ENCODE assay signal across 14 cellular contexts in the genomic region with DNA sequence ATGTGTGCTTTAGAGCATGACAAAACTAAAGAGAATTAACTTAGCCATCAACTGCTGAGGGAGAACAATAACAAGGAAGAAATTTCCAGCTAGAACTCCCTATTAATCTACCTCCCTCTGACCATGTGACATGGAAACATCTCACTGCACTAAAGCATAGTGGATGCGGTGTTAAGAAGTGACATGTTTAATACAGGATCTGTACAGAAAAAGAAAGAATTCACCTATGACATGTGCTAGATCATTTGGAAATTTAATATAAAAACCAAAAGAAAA.
DNase-seq lines count a peak whose midpoint lies in the region; ATAC-seq and TF ChIP-seq lines count a peak whose summit lies in the region.
"Had no signal": no experiment of that assay in that cellular context is flagged by ENCODE, and none has a peak within 500 bp of the region (broad histone marks: within the 10 kb centered on the region; RNA-seq: fewer than 3 reads in every experiment).

No MANE protein-coding gene starts in this region.

- WGBS in neuronal stem cell (ENCODE audit: extremely low coverage in 2 of 2, insufficient read length in 2 of 2, insufficient replicate concordance in 1 of 2), 2 donors, result no CpG with 5 or more reads among the region's 1 CpG

- TF ChIP-seq CTCF in DOHH2 (IDR thresholded peaks at IDR 0.05; ENCODE audit: low read depth, low read length, poor library complexity, severe bottlenecking) (no peak), omental fat pad (IDR thresholded peaks at IDR 0.05) (no peak)

- DNase-seq in iPS-NIHi11 (ENCODE audit: low spot score) (peak; percentile 6), neuronal stem cell (ENCODE audit: low spot score) (no peak), COR-L47 (lab: John Stamatoyannopoulos, UW) (no peak), omental fat pad (ENCODE audit: low spot score) (no peak)
- DNase-seq: AML-193; CD4-positive, alpha-beta memory T cell; MG63; RPMI8226; SJCRH30; SW 1271 had no signal

- no peak overlapping the region for H2BK5ac ChIP-seq in neuronal stem cell (ENCODE audit: low read length)

- no peak overlapping the region for H2BK15ac ChIP-seq in neuronal stem cell (ENCODE audit: low read length)

- no peak overlapping the region for H2BK12ac ChIP-seq in neuronal stem cell (ENCODE audit: low read length)

- H2BK120ac ChIP-seq in neuronal stem cell (ENCODE audit: low read depth, low read length), result no peak overlapping the region

- H3K79me1 ChIP-seq in neuronal stem cell (ENCODE audit: low read depth, low read length), result no peaks in the 10 kb centered on the region

- H3K27me3 ChIP-seq in DOHH2 (ENCODE audit: control insufficient read depth, low read length) (no peaks in the 10 kb centered on the region), neuronal stem cell (ENCODE audit: control insufficient read depth in 3 of 3, insufficient read depth in 3 of 3, low read depth in 1 of 3, low read length in 3 of 3) (no peaks in the 10 kb centered on the region)
- H3K27me3 ChIP-seq: MG63, SJCRH30 had no signal

- H3K4me2 ChIP-seq in DOHH2 (ENCODE audit: low read length) (peak overlapping the region; percentile 57), neuronal stem cell (ENCODE audit: insufficient read depth, low read length, poor library complexity, severe bottlenecking) (no peak overlapping the region)
- H3K4me2 ChIP-seq: KMS-11 had no signal

- no peak overlapping the region for H2AK5ac ChIP-seq in neuronal stem cell (ENCODE audit: low read depth, low read length)

- H3K4ac ChIP-seq in neuronal stem cell (ENCODE audit: low read length), result no peak overlapping the region

- no peak overlapping the region for H3K23ac ChIP-seq in neuronal stem cell (ENCODE audit: low read depth, low read length, poor library complexity)

- H4K91ac ChIP-seq in neuronal stem cell (ENCODE audit: low read depth, low read length, poor library complexity), result no peak overlapping the region

- H3K9ac ChIP-seq in neuronal stem cell (ENCODE audit: low read depth, low read length, poor library complexity), result no peak overlapping the region
- H3K9ac ChIP-seq: KMS-11 had no signal

- no peak overlapping the region for H4K8ac ChIP-seq in neuronal stem cell (ENCODE audit: low read depth, low read length)

- H3K36me3 ChIP-seq in DOHH2 (ENCODE audit: control insufficient read depth, low read length), result no peaks in the 10 kb centered on the region
- H3K36me3 ChIP-seq in neuronal stem cell (replicated peaks in 1 of 2; ENCODE audit: control insufficient read depth in 2 of 2, insufficient read depth in 2 of 2, low read length in 2 of 2), result no peaks in the 10 kb centered on the region
- H3K36me3 ChIP-seq: MG63, SJCRH30 had no signal

- H3K4me1 ChIP-seq in DOHH2 (ENCODE audit: control insufficient read depth, low read length), result peaks cover 22% of the 10 kb centered on the region
- peaks cover 0 to 8% of the 10 kb centered on the region in 2 donors for H3K4me1 ChIP-seq in neuronal stem cell (ENCODE audit: control insufficient read depth in 2 of 2, insufficient read depth in 1 of 2, low read depth in 1 of 2, low read length in 2 of 2)
- H3K4me1 ChIP-seq: SJCRH30 had no signal

- H3K9me3 ChIP-seq in DOHH2 (ENCODE audit: control insufficient read depth, insufficient read depth, low read length) (no peaks in the 10 kb centered on the region), neuronal stem cell (replicated peaks in 1 of 2; ENCODE audit: control insufficient read depth in 2 of 2, insufficient read depth in 1 of 2, low read depth in 1 of 2, low read length in 2 of 2) (peaks cover 0 to 5% of the 10 kb centered on the region in 2 donors)
- H3K9me3 ChIP-seq: MG63, SJCRH30 had no signal

- no peak overlapping the region for H3K14ac ChIP-seq in neuronal stem cell (ENCODE audit: low read length)

- H3K27ac ChIP-seq in DOHH2 (ENCODE audit: low read depth, low read length) (peak overlapping the region; percentile 55), neuronal stem cell (replicated peaks; ENCODE audit: low read length) (no peak overlapping the region)
- H3K27ac ChIP-seq: KMS-11, SJCRH30 had no signal

- no peaks in the 10 kb centered on the region for H3K9me2 ChIP-seq in DOHH2 (replicated peaks; ENCODE audit: control insufficient read depth, low read length)

- H4K20me1 ChIP-seq in DOHH2 (ENCODE audit: control insufficient read depth, insufficient read depth, low read depth, low read length), result no peaks in the 10 kb centered on the region

- peak; percentile 3 for ATAC-seq in HG03378 (IDR thresholded peaks at IDR 0.05; ENCODE audit: unreplicated experiment)
- no peak for ATAC-seq in omental fat pad (ENCODE audit: low FRiP score)
- no peak for ATAC-seq in HG03442 (IDR thresholded peaks at IDR 0.05; ENCODE audit: unreplicated experiment)

- H3K79me2 ChIP-seq in DOHH2 (ENCODE audit: control insufficient read depth, low read length), result no peaks in the 10 kb centered on the region

- no peak overlapping the region for H3K18ac ChIP-seq in neuronal stem cell (ENCODE audit: low read length)

- H3K4me3 ChIP-seq in DOHH2 (ENCODE audit: low read length) (peak overlapping the region; percentile 47), neuronal stem cell (ENCODE audit: low read length in 2 of 2) (peak overlapping the region in 1 of 2 donors; percentile 24)
- H3K4me3 ChIP-seq: MG63, SJCRH30 had no signal

- peak overlapping the region; percentile 79 for H2AFZ ChIP-seq in neuronal stem cell (ENCODE audit: low read length)

- H3F3A ChIP-seq in DOHH2 (ENCODE audit: control insufficient read depth, insufficient read depth), result peaks cover 5% of the 10 kb centered on the region; the same call in 1 of the 2 replicates
